ENCODE assay signal across 2 cellular contexts in the genomic region with DNA sequence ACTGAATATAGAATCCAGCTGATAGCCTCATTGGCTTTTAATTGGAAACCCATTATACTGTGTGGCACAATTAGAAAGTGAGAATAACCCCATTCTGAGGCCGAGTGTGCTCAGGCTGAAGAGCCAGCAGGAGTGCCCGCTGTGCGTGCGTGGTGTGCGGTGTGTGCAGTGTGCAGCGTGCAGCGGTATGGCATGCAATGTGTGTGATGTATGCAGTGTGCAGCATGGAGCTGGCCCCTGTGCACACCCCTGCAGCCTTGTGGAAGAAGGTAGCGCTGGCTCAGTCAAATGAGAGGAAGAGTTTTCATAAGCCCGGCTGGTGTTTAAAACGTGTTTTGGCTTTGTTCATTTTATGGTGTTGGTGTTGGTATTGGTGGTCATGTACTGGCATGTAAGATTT.
TF ChIP-seq lines count a peak whose summit lies in the region.

No MANE protein-coding gene starts in this region.

TF ChIP-seq in WTC11, 78 proteins besides CTCF, POLR2A, EP300 and RAD21:
- no peak for TF ChIP-seq GTF2I (CRISPR knock-in tag; conservative IDR thresholded peaks at IDR 0.05)
- TF ChIP-seq, protein P1, sequence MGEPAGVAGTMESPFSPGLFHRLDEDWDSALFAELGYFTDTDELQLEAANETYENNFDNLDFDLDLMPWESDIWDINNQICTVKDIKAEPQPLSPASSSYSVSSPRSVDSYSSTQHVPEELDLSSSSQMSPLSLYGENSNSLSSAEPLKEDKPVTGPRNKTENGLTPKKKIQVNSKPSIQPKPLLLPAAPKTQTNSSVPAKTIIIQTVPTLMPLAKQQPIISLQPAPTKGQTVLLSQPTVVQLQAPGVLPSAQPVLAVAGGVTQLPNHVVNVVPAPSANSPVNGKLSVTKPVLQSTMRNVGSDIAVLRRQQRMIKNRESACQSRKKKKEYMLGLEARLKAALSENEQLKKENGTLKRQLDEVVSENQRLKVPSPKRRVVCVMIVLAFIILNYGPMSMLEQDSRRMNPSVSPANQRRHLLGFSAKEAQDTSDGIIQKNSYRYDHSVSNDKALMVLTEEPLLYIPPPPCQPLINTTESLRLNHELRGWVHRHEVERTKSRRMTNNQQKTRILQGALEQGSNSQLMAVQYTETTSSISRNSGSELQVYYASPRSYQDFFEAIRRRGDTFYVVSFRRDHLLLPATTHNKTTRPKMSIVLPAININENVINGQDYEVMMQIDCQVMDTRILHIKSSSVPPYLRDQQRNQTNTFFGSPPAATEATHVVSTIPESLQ (CRISPR knock-in tag; IDR thresholded peaks at IDR 0.05) = no peak
- TF ChIP-seq, protein P2, sequence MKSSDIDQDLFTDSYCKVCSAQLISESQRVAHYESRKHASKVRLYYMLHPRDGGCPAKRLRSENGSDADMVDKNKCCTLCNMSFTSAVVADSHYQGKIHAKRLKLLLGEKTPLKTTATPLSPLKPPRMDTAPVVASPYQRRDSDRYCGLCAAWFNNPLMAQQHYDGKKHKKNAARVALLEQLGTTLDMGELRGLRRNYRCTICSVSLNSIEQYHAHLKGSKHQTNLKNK (CRISPR knock-in tag; IDR thresholded peaks at IDR 0.05) = no peak
- TF ChIP-seq, protein P3, sequence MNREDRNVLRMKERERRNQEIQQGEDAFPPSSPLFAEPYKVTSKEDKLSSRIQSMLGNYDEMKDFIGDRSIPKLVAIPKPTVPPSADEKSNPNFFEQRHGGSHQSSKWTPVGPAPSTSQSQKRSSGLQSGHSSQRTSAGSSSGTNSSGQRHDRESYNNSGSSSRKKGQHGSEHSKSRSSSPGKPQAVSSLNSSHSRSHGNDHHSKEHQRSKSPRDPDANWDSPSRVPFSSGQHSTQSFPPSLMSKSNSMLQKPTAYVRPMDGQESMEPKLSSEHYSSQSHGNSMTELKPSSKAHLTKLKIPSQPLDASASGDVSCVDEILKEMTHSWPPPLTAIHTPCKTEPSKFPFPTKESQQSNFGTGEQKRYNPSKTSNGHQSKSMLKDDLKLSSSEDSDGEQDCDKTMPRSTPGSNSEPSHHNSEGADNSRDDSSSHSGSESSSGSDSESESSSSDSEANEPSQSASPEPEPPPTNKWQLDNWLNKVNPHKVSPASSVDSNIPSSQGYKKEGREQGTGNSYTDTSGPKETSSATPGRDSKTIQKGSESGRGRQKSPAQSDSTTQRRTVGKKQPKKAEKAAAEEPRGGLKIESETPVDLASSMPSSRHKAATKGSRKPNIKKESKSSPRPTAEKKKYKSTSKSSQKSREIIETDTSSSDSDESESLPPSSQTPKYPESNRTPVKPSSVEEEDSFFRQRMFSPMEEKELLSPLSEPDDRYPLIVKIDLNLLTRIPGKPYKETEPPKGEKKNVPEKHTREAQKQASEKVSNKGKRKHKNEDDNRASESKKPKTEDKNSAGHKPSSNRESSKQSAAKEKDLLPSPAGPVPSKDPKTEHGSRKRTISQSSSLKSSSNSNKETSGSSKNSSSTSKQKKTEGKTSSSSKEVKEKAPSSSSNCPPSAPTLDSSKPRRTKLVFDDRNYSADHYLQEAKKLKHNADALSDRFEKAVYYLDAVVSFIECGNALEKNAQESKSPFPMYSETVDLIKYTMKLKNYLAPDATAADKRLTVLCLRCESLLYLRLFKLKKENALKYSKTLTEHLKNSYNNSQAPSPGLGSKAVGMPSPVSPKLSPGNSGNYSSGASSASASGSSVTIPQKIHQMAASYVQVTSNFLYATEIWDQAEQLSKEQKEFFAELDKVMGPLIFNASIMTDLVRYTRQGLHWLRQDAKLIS (CRISPR knock-in tag; IDR thresholded peaks at IDR 0.05; ENCODE audit: borderline replicate concordance) = no peak
- TF ChIP-seq, protein P4, sequence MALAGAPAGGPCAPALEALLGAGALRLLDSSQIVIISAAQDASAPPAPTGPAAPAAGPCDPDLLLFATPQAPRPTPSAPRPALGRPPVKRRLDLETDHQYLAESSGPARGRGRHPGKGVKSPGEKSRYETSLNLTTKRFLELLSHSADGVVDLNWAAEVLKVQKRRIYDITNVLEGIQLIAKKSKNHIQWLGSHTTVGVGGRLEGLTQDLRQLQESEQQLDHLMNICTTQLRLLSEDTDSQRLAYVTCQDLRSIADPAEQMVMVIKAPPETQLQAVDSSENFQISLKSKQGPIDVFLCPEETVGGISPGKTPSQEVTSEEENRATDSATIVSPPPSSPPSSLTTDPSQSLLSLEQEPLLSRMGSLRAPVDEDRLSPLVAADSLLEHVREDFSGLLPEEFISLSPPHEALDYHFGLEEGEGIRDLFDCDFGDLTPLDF (CRISPR knock-in tag; IDR thresholded peaks at IDR 0.05) = no peak
- no peak for TF ChIP-seq CREB1 (CRISPR knock-in tag; IDR thresholded peaks at IDR 0.05)
- no peak for TF ChIP-seq KAT7 (CRISPR knock-in tag; IDR thresholded peaks at IDR 0.05; ENCODE audit: borderline replicate concordance)

TF ChIP-seq in HepG2, 621 proteins besides CTCF, POLR2A, EP300 and RAD21:
- TF ChIP-seq RXRB (CRISPR knock-in tag; IDR thresholded peaks at IDR 0.05; ENCODE audit: borderline replicate concordance) (no peak), RAD51 (IDR thresholded peaks at IDR 0.05; ENCODE audit: borderline replicate concordance) (no peak), ZNF251 (CRISPR knock-in tag; IDR thresholded peaks at IDR 0.05) (no peak), HHEX (CRISPR knock-in tag; IDR thresholded peaks at IDR 0.05) (no peak), PAWR (CRISPR knock-in tag; IDR thresholded peaks at IDR 0.05; ENCODE audit: borderline replicate concordance) (no peak), NR2C2 (CRISPR knock-in tag; IDR thresholded peaks at IDR 0.05; ENCODE audit: borderline replicate concordance) (no peak)
- TF ChIP-seq, protein P5, sequence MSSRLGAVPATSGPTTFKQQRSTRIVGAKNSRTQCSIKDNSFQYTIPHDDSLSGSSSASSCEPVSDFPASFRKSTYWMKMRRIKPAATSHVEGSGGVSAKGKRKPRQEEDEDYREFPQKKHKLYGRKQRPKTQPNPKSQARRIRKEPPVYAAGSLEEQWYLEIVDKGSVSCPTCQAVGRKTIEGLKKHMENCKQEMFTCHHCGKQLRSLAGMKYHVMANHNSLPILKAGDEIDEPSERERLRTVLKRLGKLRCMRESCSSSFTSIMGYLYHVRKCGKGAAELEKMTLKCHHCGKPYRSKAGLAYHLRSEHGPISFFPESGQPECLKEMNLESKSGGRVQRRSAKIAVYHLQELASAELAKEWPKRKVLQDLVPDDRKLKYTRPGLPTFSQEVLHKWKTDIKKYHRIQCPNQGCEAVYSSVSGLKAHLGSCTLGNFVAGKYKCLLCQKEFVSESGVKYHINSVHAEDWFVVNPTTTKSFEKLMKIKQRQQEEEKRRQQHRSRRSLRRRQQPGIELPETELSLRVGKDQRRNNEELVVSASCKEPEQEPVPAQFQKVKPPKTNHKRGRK (CRISPR knock-in tag; IDR thresholded peaks at IDR 0.05) = no peak
- TF ChIP-seq, protein P6, sequence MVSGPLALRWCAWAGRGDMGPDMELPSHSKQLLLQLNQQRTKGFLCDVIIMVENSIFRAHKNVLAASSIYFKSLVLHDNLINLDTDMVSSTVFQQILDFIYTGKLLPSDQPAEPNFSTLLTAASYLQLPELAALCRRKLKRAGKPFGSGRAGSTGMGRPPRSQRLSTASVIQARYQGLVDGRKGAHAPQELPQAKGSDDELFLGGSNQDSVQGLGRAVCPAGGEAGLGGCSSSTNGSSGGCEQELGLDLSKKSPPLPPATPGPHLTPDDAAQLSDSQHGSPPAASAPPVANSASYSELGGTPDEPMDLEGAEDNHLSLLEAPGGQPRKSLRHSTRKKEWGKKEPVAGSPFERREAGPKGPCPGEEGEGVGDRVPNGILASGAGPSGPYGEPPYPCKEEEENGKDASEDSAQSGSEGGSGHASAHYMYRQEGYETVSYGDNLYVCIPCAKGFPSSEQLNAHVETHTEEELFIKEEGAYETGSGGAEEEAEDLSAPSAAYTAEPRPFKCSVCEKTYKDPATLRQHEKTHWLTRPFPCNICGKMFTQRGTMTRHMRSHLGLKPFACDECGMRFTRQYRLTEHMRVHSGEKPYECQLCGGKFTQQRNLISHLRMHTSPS (CRISPR knock-in tag; IDR thresholded peaks at IDR 0.05; ENCODE audit: low read depth) = no peak
TF ChIP-seq in HepG2: peak in this region for 0.
